Comparison of ENCODE assay signal across 1 cellular context in the genomic region with DNA sequence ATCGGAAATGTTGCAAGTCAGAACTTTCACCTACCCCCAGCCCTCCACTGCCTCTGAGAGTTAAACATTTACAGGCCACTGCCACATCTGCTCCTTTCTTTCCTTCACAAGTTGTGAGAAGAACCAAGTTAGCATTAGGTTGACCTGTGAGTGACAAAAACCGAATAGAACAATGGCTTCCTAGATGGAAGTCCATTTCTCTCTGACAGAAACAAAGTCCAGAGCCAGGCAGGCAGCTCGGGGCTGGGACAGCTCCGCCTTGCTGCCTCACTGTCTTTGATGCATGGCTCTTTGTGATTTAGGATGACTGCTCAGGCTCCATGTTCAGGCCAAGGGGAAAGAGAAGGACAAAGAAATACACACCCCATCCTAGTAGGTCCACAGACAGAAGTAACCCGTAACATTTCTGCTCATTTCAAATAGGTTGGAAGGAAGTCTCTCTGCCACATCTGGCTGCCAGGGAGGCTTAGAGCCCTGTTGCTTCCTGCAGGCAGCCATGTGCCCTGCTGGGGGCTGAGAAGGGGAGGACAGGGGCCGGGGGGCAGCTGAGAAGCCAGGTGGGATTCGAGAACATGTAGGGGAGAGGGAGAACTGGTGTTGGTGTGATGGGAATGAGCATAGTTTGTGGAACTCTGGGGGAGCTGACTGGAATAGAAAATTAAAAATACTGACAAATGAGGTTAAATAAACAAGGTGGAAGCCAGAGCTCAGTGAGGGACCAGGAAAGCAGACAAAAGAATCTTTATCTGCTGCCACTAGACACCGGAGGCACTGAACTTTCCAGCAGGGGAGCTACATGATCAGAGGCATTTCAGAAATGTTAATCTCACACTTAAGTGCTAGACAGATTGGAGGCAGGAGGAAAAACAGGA.
A peak's percentile ranks its signal among the peaks of the same experiment; 100 is the strongest.
TF ChIP-seq lines count a peak whose summit lies in the region.

No MANE protein-coding gene starts in this region.

TF ChIP-seq in endothelial cell of umbilical vein, 7 proteins besides CTCF, POLR2A, EP300 and RAD21:
- TF ChIP-seq MYC (IDR thresholded peaks at IDR 0.05; ENCODE audit: low read depth, low read length) (no peak), POLR2AphosphoS5 (IDR thresholded peaks at IDR 0.05; ENCODE audit: insufficient read depth, low read depth, low read length) (peak; percentile 28)
